ENCODE assay signal across 9 cellular contexts in genomic region chr21:42107881-42108553, GRCh38.
DNase-seq lines count a peak whose midpoint lies in the region; ATAC-seq and TF ChIP-seq lines count a peak whose summit lies in the region.
"Had no signal": no experiment of that assay in that cellular context is flagged by ENCODE, and none has a peak within 500 bp of the region (broad histone marks: within the 10 kb centered on the region; RNA-seq: fewer than 3 reads in every experiment).

No MANE protein-coding gene starts in this region.

- no peak overlapping the region for H3K4me3 ChIP-seq in AG04449 (ENCODE audit: low read depth, low read length)
- H3K4me3 ChIP-seq: skin epidermis had no signal

- no peaks in the 10 kb centered on the region for H3K36me3 Mint-ChIP-seq in central memory CD8-positive, alpha-beta T cell (ENCODE audit: insufficient read depth)
- no peaks in the 10 kb centered on the region for H3K36me3 Mint-ChIP-seq in memory B cell

- ATAC-seq in GM18858 (IDR thresholded peaks at IDR 0.05; ENCODE audit: unreplicated experiment): peak; percentile 87
- peak; percentile 54 for ATAC-seq in HG03045 (IDR thresholded peaks at IDR 0.05; ENCODE audit: unreplicated experiment)
- ATAC-seq in activated CD4-positive, CD25-positive, alpha-beta regulatory T cell treated with anti-CD3 and anti-CD28 coated beads, Interleukin-2, amount 50 U/mL, for 24 hours: peak; percentile 96
- ATAC-seq in central memory CD8-positive, alpha-beta T cell (replicated peaks; ENCODE audit: extremely low read depth, poor library complexity, severe bottlenecking): peak; percentile 94
- peak; percentile 96 for ATAC-seq in memory B cell (ENCODE audit: low read depth)

- CTCF ChIA-PET in AG04449 (lab: Yijun Ruan, JAX): interaction anchor here (0.8 to 4.6 kb wide), 16 partner anchors 10 to 496 kb away, joined by 3 to 55 read pairs (median 4); no protein-coding TSS in a partner anchor

- no peak overlapping the region for H3K4me3 Mint-ChIP-seq in central memory CD8-positive, alpha-beta T cell
- H3K4me3 Mint-ChIP-seq in memory B cell: peak overlapping the region; percentile 45

- POLR2A ChIA-PET in AG04449 (lab: Yijun Ruan, JAX): no interaction called here

- no peaks in the 10 kb centered on the region for H3K9me3 Mint-ChIP-seq in central memory CD8-positive, alpha-beta T cell
- no peaks in the 10 kb centered on the region for H3K9me3 Mint-ChIP-seq in memory B cell

- peaks cover 21% of the 10 kb centered on the region for H3K27me3 Mint-ChIP-seq in central memory CD8-positive, alpha-beta T cell
- H3K27me3 Mint-ChIP-seq in memory B cell: peaks cover 6% of the 10 kb centered on the region

- TF ChIP-seq CTCF in AG04449 (IDR thresholded peaks at IDR 0.05; ENCODE audit: insufficient read depth, low read length, missing control alignments): peak; percentile 85

- no peak for DNase-seq in AG04449 (ENCODE audit: low read depth, low spot score)
- DNase-seq in NCI-H2107 treated with DMSO at 0.1 percent for 48 hours (lab: John Stamatoyannopoulos, UW; ENCODE audit: unreplicated experiment): peak; percentile 60
- DNase-seq in central memory CD8-positive, alpha-beta T cell (ENCODE audit: low spot score in 2 of 2): peak; percentile 37 to 49
- DNase-seq in memory B cell (ENCODE audit: low spot score in 2 of 2): peak; percentile 64 to 71
- DNase-seq in stimulated activated CD8-positive, alpha-beta memory T cell treated with anti-CD3 and anti-CD28 coated beads, Interleukin-4, amount 100 ng/mL, for 24 hours (ENCODE audit: low read depth): peak; percentile 51

- no peaks in the 10 kb centered on the region for H3K4me1 Mint-ChIP-seq in central memory CD8-positive, alpha-beta T cell
- peaks cover 12% of the 10 kb centered on the region for H3K4me1 Mint-ChIP-seq in memory B cell

- H3K27ac Mint-ChIP-seq in central memory CD8-positive, alpha-beta T cell (ENCODE audit: low read depth): no peak overlapping the region
- peak overlapping the region; percentile 6 for H3K27ac Mint-ChIP-seq in memory B cell
